Comparison of ENCODE assay signal across 1 cellular context in the genomic region with DNA sequence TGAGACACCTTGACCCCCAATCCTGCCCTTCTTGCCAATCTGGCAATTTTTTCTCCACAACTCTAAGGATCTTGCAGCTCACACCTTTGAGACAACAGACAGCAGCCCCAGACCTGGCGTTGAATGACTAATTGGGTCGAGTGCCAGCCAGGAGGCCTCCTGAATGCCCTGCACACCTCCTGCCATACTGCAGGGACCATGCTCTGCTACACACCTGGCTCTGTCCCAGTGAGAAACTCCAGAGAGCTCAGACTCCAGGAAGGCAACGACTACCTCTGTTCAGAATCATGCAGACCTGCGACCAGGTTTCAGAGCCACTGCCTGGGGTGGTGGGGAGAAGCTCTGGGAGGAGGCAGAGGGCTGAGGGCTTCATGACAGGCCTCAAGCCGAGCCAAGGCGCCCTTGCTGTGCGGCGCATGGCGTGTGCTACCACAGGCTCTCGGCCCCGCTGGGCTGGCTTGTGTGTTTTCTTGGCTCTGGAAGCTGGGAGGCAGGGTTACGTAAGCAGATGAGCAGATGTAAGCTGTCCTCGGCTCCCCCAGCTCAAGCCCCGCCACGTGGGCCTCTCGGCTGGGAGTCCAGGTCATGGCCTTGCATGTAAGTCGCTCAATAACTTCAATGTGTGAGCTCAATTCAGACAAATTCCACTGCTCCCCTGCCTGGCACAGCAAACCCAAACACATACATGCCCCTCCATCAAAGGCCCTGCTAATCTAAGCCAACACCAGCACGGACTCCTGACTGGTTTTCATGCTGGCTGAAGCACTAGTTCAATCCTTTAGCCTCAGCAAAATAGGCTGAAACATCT.
TF ChIP-seq lines count a peak whose summit lies in the region.

No MANE protein-coding gene starts in this region.

TF ChIP-seq in HepG2, 621 proteins besides CTCF, POLR2A, EP300 and RAD21 (continued from another document and continues in another):
- TF ChIP-seq TCF12 (IDR thresholded peaks at IDR 0.05) (no peak), TCF12 (CRISPR knock-in tag; IDR thresholded peaks at IDR 0.05) (peak; percentile 74; the same call in 1 of the 2 replicates), PHF21A (CRISPR knock-in tag; IDR thresholded peaks at IDR 0.05) (peak; percentile 87), TBX2 (CRISPR knock-in tag; IDR thresholded peaks at IDR 0.05; ENCODE audit: borderline replicate concordance) (peak; percentile 80; the same call in 1 of the 2 replicates), DPF2 (CRISPR knock-in tag; IDR thresholded peaks at IDR 0.05; ENCODE audit: borderline replicate concordance, low read depth) (peak; percentile 73; the same call in 1 of the 2 replicates), NFE2 (CRISPR knock-in tag; IDR thresholded peaks at IDR 0.05) (no peak), PAF1 (CRISPR knock-in tag; IDR thresholded peaks at IDR 0.05) (no peak), RARG (CRISPR knock-in tag; IDR thresholded peaks at IDR 0.05; ENCODE audit: low read depth) (no peak), ARNT2 (CRISPR knock-in tag; IDR thresholded peaks at IDR 0.05; ENCODE audit: low read depth) (peak; percentile 87), ZNF83 (CRISPR knock-in tag; IDR thresholded peaks at IDR 0.05; ENCODE audit: borderline replicate concordance) (no peak), HOXA7 (CRISPR knock-in tag; IDR thresholded peaks at IDR 0.05) (no peak), MIXL1 (CRISPR knock-in tag; IDR thresholded peaks at IDR 0.05) (peak; percentile 66; the same call in 1 of the 2 replicates), HCFC1 (IDR thresholded peaks at IDR 0.05; ENCODE audit: low read depth, low read length) (no peak), NCOA2 (CRISPR knock-in tag; IDR thresholded peaks at IDR 0.05) (peak; percentile 84), SKI (IDR thresholded peaks at IDR 0.05; ENCODE audit: partially characterized antibody) (peak; percentile 77), ZNF292 (CRISPR knock-in tag; IDR thresholded peaks at IDR 0.05; ENCODE audit: borderline replicate concordance, low read depth) (peak; percentile 98; the same call in 1 of the 2 replicates), NR2F1 (CRISPR knock-in tag; IDR thresholded peaks at IDR 0.05) (peak; percentile 78 to 90), ZBTB20 (CRISPR knock-in tag; IDR thresholded peaks at IDR 0.05; ENCODE audit: borderline replicate concordance, low read depth) (peak; percentile 91; the same call in 1 of the 2 replicates), ZNF713 (CRISPR knock-in tag; IDR thresholded peaks at IDR 0.05) (peak; percentile 76; the same call in 1 of the 2 replicates), ZNF546 (CRISPR knock-in tag; conservative IDR thresholded peaks at IDR 0.05) (0 out of 2 replicates have a peak, but pooled peaks have one; percentile 47), JUND (CRISPR knock-in tag; IDR thresholded peaks at IDR 0.05) (peak; percentile 67; the same call in 1 of the 2 replicates)
- TF ChIP-seq, protein P1, sequence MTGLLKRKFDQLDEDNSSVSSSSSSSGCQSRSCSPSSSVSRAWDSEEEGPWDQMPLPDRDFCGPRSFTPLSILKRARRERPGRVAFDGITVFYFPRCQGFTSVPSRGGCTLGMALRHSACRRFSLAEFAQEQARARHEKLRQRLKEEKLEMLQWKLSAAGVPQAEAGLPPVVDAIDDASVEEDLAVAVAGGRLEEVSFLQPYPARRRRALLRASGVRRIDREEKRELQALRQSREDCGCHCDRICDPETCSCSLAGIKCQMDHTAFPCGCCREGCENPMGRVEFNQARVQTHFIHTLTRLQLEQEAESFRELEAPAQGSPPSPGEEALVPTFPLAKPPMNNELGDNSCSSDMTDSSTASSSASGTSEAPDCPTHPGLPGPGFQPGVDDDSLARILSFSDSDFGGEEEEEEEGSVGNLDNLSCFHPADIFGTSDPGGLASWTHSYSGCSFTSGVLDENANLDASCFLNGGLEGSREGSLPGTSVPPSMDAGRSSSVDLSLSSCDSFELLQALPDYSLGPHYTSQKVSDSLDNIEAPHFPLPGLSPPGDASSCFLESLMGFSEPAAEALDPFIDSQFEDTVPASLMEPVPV (CRISPR knock-in tag; IDR thresholded peaks at IDR 0.05): 0 out of 2 replicates have a peak, but pooled peaks have one; percentile 48
- TF ChIP-seq, protein P2, sequence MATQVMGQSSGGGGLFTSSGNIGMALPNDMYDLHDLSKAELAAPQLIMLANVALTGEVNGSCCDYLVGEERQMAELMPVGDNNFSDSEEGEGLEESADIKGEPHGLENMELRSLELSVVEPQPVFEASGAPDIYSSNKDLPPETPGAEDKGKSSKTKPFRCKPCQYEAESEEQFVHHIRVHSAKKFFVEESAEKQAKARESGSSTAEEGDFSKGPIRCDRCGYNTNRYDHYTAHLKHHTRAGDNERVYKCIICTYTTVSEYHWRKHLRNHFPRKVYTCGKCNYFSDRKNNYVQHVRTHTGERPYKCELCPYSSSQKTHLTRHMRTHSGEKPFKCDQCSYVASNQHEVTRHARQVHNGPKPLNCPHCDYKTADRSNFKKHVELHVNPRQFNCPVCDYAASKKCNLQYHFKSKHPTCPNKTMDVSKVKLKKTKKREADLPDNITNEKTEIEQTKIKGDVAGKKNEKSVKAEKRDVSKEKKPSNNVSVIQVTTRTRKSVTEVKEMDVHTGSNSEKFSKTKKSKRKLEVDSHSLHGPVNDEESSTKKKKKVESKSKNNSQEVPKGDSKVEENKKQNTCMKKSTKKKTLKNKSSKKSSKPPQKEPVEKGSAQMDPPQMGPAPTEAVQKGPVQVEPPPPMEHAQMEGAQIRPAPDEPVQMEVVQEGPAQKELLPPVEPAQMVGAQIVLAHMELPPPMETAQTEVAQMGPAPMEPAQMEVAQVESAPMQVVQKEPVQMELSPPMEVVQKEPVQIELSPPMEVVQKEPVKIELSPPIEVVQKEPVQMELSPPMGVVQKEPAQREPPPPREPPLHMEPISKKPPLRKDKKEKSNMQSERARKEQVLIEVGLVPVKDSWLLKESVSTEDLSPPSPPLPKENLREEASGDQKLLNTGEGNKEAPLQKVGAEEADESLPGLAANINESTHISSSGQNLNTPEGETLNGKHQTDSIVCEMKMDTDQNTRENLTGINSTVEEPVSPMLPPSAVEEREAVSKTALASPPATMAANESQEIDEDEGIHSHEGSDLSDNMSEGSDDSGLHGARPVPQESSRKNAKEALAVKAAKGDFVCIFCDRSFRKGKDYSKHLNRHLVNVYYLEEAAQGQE (IDR thresholded peaks at IDR 0.05; ENCODE audit: borderline replicate concordance in 1 of 2, low read depth in 1 of 2, low read length in 2 of 2): peak in 1 of 2 experiments; percentile 59; a peak in 1 of 4 replicates
- TF ChIP-seq, protein P3, sequence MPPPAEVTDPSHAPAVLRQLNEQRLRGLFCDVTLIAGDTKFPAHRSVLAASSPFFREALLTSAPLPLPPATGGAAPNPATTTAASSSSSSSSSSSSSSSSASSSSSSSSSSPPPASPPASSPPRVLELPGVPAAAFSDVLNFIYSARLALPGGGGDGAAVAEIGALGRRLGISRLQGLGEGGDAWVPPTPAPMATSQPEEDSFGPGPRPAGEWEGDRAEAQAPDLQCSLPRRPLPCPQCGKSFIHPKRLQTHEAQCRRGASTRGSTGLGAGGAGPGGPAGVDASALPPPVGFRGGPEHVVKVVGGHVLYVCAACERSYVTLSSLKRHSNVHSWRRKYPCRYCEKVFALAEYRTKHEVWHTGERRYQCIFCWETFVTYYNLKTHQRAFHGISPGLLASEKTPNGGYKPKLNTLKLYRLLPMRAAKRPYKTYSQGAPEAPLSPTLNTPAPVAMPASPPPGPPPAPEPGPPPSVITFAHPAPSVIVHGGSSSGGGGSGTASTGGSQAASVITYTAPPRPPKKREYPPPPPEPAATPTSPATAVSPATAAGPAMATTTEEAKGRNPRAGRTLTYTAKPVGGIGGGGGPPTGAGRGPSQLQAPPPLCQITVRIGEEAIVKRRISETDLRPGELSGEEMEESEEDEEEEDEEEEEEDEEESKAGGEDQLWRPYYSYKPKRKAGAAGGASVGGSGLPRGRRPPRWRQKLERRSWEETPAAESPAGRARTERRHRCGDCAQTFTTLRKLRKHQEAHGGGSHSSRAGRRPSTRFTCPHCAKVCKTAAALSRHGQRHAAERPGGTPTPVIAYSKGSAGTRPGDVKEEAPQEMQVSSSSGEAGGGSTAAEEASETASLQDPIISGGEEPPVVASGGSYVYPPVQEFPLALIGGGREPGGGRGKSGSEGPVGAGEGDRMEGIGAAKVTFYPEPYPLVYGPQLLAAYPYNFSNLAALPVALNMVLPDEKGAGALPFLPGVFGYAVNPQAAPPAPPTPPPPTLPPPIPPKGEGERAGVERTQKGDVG (CRISPR knock-in tag; IDR thresholded peaks at IDR 0.05; ENCODE audit: borderline replicate concordance): peak; percentile 90
- TF ChIP-seq, protein P4, sequence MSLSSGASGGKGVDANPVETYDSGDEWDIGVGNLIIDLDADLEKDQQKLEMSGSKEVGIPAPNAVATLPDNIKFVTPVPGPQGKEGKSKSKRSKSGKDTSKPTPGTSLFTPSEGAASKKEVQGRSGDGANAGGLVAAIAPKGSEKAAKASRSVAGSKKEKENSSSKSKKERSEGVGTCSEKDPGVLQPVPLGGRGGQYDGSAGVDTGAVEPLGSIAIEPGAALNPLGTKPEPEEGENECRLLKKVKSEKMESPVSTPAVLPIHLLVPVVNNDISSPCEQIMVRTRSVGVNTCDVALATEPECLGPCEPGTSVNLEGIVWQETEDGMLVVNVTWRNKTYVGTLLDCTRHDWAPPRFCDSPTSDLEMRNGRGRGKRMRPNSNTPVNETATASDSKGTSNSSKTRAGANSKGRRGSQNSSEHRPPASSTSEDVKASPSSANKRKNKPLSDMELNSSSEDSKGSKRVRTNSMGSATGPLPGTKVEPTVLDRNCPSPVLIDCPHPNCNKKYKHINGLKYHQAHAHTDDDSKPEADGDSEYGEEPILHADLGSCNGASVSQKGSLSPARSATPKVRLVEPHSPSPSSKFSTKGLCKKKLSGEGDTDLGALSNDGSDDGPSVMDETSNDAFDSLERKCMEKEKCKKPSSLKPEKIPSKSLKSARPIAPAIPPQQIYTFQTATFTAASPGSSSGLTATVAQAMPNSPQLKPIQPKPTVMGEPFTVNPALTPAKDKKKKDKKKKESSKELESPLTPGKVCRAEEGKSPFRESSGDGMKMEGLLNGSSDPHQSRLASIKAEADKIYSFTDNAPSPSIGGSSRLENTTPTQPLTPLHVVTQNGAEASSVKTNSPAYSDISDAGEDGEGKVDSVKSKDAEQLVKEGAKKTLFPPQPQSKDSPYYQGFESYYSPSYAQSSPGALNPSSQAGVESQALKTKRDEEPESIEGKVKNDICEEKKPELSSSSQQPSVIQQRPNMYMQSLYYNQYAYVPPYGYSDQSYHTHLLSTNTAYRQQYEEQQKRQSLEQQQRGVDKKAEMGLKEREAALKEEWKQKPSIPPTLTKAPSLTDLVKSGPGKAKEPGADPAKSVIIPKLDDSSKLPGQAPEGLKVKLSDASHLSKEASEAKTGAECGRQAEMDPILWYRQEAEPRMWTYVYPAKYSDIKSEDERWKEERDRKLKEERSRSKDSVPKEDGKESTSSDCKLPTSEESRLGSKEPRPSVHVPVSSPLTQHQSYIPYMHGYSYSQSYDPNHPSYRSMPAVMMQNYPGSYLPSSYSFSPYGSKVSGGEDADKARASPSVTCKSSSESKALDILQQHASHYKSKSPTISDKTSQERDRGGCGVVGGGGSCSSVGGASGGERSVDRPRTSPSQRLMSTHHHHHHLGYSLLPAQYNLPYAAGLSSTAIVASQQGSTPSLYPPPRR (CRISPR knock-in tag; IDR thresholded peaks at IDR 0.05; ENCODE audit: borderline replicate concordance): peak; percentile 93
- TF ChIP-seq, protein P5, sequence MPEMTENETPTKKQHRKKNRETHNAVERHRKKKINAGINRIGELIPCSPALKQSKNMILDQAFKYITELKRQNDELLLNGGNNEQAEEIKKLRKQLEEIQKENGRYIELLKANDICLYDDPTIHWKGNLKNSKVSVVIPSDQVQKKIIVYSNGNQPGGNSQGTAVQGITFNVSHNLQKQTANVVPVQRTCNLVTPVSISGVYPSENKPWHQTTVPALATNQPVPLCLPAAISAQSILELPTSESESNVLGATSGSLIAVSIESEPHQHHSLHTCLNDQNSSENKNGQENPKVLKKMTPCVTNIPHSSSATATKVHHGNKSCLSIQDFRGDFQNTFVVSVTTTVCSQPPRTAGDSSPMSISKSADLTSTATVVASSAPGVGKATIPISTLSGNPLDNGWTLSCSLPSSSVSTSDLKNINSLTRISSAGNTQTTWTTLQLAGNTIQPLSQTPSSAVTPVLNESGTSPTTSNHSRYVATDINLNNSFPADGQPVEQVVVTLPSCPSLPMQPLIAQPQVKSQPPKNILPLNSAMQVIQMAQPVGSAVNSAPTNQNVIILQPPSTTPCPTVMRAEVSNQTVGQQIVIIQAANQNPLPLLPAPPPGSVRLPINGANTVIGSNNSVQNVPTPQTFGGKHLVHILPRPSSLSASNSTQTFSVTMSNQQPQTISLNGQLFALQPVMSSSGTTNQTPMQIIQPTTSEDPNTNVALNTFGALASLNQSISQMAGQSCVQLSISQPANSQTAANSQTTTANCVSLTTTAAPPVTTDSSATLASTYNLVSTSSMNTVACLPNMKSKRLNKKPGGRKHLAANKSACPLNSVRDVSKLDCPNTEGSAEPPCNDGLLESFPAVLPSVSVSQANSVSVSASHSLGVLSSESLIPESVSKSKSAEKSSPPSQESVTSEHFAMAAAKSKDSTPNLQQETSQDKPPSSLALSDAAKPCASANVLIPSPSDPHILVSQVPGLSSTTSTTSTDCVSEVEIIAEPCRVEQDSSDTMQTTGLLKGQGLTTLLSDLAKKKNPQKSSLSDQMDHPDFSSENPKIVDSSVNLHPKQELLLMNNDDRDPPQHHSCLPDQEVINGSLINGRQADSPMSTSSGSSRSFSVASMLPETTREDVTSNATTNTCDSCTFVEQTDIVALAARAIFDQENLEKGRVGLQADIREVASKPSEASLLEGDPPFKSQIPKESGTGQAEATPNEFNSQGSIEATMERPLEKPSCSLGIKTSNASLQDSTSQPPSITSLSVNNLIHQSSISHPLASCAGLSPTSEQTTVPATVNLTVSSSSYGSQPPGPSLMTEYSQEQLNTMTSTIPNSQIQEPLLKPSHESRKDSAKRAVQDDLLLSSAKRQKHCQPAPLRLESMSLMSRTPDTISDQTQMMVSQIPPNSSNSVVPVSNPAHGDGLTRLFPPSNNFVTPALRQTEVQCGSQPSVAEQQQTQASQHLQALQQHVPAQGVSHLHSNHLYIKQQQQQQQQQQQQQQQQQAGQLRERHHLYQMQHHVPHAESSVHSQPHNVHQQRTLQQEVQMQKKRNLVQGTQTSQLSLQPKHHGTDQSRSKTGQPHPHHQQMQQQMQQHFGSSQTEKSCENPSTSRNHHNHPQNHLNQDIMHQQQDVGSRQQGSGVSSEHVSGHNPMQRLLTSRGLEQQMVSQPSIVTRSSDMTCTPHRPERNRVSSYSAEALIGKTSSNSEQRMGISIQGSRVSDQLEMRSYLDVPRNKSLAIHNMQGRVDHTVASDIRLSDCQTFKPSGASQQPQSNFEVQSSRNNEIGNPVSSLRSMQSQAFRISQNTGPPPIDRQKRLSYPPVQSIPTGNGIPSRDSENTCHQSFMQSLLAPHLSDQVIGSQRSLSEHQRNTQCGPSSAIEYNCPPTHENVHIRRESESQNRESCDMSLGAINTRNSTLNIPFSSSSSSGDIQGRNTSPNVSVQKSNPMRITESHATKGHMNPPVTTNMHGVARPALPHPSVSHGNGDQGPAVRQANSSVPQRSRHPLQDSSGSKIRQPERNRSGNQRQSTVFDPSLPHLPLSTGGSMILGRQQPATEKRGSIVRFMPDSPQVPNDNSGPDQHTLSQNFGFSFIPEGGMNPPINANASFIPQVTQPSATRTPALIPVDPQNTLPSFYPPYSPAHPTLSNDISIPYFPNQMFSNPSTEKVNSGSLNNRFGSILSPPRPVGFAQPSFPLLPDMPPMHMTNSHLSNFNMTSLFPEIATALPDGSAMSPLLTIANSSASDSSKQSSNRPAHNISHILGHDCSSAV (CRISPR knock-in tag; IDR thresholded peaks at IDR 0.05; ENCODE audit: borderline replicate concordance): no peak
- TF ChIP-seq, protein P6, sequence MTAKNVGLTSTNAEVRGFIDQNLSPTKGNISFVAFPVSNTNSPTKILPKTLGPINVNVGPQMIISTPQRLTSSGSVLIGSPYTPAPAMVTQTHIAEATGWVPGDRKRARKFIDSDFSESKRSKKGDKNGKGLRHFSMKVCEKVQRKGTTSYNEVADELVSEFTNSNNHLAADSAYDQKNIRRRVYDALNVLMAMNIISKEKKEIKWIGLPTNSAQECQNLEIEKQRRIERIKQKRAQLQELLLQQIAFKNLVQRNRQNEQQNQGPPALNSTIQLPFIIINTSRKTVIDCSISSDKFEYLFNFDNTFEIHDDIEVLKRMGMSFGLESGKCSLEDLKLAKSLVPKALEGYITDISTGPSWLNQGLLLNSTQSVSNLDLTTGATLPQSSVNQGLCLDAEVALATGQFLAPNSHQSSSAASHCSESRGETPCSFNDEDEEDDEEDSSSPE (CRISPR knock-in tag; IDR thresholded peaks at IDR 0.05): peak; percentile 91
